ENCODE assay signal across 17 cellular contexts in genomic region chr6:167956491-167956890, GRCh38. TPM values are rescaled to one million over a fixed set of nuclear protein-coding genes. Genes with fewer than 3 reads are reported as not detected.
"Had no signal": no experiment of that assay in that cellular context is flagged by ENCODE, and none has a peak within 500 bp of the region (broad histone marks: within the 10 kb centered on the region; RNA-seq: fewer than 3 reads in every experiment).

No MANE protein-coding gene starts in this region.

- H3K4me1 ChIP-seq: esophagus squamous epithelium, neural progenitor cell had no signal

- ATAC-seq: activated CD8-positive, alpha-beta memory T cell treated with anti-CD3 and anti-CD28 coated beads, Interleukin-2, amount 10 ng/mL, durations not matched to agents 7 days and 5 days had no signal

- DNase-seq: activated CD4-positive, alpha-beta T cell treated with anti-CD3 and anti-CD28 coated beads, Interleukin-2, amount 50 U/mL, for 48 hours; activated CD4-positive, CD25-positive, alpha-beta regulatory T cell treated with anti-CD3 and anti-CD28 coated beads, Interleukin-2, amount 50 U/mL, for 72 hours; activated CD8-positive, alpha-beta memory T cell treated with anti-CD3 and anti-CD28 coated beads, Interleukin-2, amount 10 ng/mL, durations not matched to agents 7 days and 5 days; activated effector memory CD4-positive, alpha-beta T cell treated with anti-CD3 and anti-CD28 coated beads, Interleukin-2, amount 50 U/mL, for 16 hours; activated T-cell treated with anti-CD3 and anti-CD28 coated beads, Interleukin-2, amount 50 U/mL, for 24 hours; amygdala; esophagus squamous epithelium; pancreas; retina had no signal

- H3K4me3 ChIP-seq: esophagus squamous epithelium, neural progenitor cell, pancreas, skin epidermis had no signal

- H3K9ac ChIP-seq: neural progenitor cell had no signal

- H3K27ac Mint-ChIP-seq: activated CD8-positive, alpha-beta memory T cell treated with anti-CD3 and anti-CD28 coated beads, Interleukin-2, amount 10 ng/mL, durations not matched to agents 7 days and 5 days; activated naive CD8-positive, alpha-beta T cell; activated T-cell treated with anti-CD3 and anti-CD28 coated beads, Interleukin-2, amount 50 U/mL, for 24 hours; mesothelial cell of epicardium; neural progenitor cell had no signal

- H3K9me3 ChIP-seq: esophagus squamous epithelium, pancreas had no signal

- H3K27me3 ChIP-seq: brain microvascular endothelial cell, esophagus squamous epithelium, neural progenitor cell, pancreas had no signal

- H2AFZ ChIP-seq: neural progenitor cell had no signal

- H3K9me3 Mint-ChIP-seq: activated T-cell treated with anti-CD3 and anti-CD28 coated beads, Interleukin-2, amount 50 U/mL, for 24 hours; mesothelial cell of epicardium; neural progenitor cell had no signal

- H3K27ac ChIP-seq: brain microvascular endothelial cell, esophagus squamous epithelium, neural progenitor cell, pancreas, skin epidermis had no signal

- FAIRE-seq: pancreas had no signal

- H3K4me2 ChIP-seq: neural progenitor cell had no signal

RNA-seq across cellular contexts. Expression of gene KIF25, which starts 41.0 kb away (rescaled TPM):
- total RNA-seq: activated CD8-positive, alpha-beta memory T cell treated with anti-CD3 and anti-CD28 coated beads, Interleukin-2, amount 10 ng/mL, durations not matched to agents 7 days and 5 days; chondrocyte; myocyte; T-helper 2 cell treated with Interferon-gamma antibody and Interleukin-4, amounts not matched to agents 100 ng/mL and 5 ng/mL, for 36 hours had no signal
